Comparison of ENCODE assay signal across 28 cellular contexts in genomic region chr1:197096137-197096536, GRCh38. TPM values are rescaled to one million over a fixed set of nuclear protein-coding genes. Genes with fewer than 3 reads are reported as not detected.
A peak's percentile ranks its signal among the peaks of the same experiment; 100 is the strongest.
DNase-seq lines count a peak whose midpoint lies in the region; ATAC-seq lines count a peak whose summit lies in the region.
"Had no signal": no experiment of that assay in that cellular context is flagged by ENCODE, and none has a peak within 500 bp of the region (broad histone marks: within the 10 kb centered on the region; RNA-seq: fewer than 3 reads in every experiment).

No MANE protein-coding gene starts in this region.

- no peaks in the 10 kb centered on the region for H3K4me1 Mint-ChIP-seq in activated T-helper 17 cell treated with anti-CD3 and anti-CD28 coated beads, Interleukin-2, amount 50 U/mL, for 72 hours
- peaks cover 2% of the 10 kb centered on the region for H3K4me1 Mint-ChIP-seq in stimulated activated effector memory CD8-positive, alpha-beta T cell treated with anti-CD3 and anti-CD28 coated beads, Interleukin-12 subunit alpha, Interleukin-12 subunit beta, amount 100 ng/mL, for 72 hours
- H3K4me1 Mint-ChIP-seq in activated naive CD4-positive, alpha-beta T cell treated with anti-CD3 and anti-CD28 coated beads, Interleukin-2, amount 10 ng/mL, durations not matched to agents 7 days and 5 days, result peaks cover 5% of the 10 kb centered on the region

- H3K9me3 Mint-ChIP-seq in activated T-helper 17 cell treated with anti-CD3 and anti-CD28 coated beads, Interleukin-2, amount 50 U/mL, for 72 hours, result no peaks in the 10 kb centered on the region
- H3K9me3 Mint-ChIP-seq in stimulated activated effector memory CD8-positive, alpha-beta T cell treated with anti-CD3 and anti-CD28 coated beads, Interleukin-12 subunit alpha, Interleukin-12 subunit beta, amount 100 ng/mL, for 72 hours, result no peaks in the 10 kb centered on the region
- no peaks in the 10 kb centered on the region for H3K9me3 Mint-ChIP-seq in activated naive CD4-positive, alpha-beta T cell treated with anti-CD3 and anti-CD28 coated beads, Interleukin-2, amount 10 ng/mL, durations not matched to agents 7 days and 5 days
- H3K9me3 Mint-ChIP-seq: activated T-cell treated with anti-CD3 and anti-CD28 coated beads, Interleukin-2, amount 50 U/mL, for 4 hours; IgD-negative memory B cell; natural killer cell had no signal

- no peak overlapping the region for H3K27ac Mint-ChIP-seq in activated T-helper 17 cell treated with anti-CD3 and anti-CD28 coated beads, Interleukin-2, amount 50 U/mL, for 72 hours
- H3K27ac Mint-ChIP-seq in stimulated activated effector memory CD8-positive, alpha-beta T cell treated with anti-CD3 and anti-CD28 coated beads, Interleukin-12 subunit alpha, Interleukin-12 subunit beta, amount 100 ng/mL, for 72 hours, result no peak overlapping the region
- H3K27ac Mint-ChIP-seq in activated naive CD4-positive, alpha-beta T cell treated with anti-CD3 and anti-CD28 coated beads, Interleukin-2, amount 10 ng/mL, durations not matched to agents 7 days and 5 days, result no peak overlapping the region
- H3K27ac Mint-ChIP-seq: IgD-negative memory B cell; natural killer cell; T-helper 2 cell treated with Interferon-gamma antibody and Interleukin-4, amounts not matched to agents 5 μg/mL and 100 μg/mL, for 36 hours had no signal

- no peak for DNase-seq in activated CD4-positive, CD25-positive, alpha-beta regulatory T cell treated with anti-CD3 and anti-CD28 coated beads, Interleukin-2, amount 50 U/mL, for 72 hours
- DNase-seq in stimulated activated effector memory CD8-positive, alpha-beta T cell treated with anti-CD3 and anti-CD28 coated beads, Interleukin-12 subunit alpha, Interleukin-12 subunit beta, amount 100 ng/mL, for 72 hours (ENCODE audit: low spot score in 2 of 2), result no peak
- no peak for DNase-seq in activated naive CD4-positive, alpha-beta T cell treated with anti-CD3 and anti-CD28 coated beads, Interleukin-2, amount 10 ng/mL, durations not matched to agents 7 days and 5 days
- no peak for DNase-seq in NCI-H2107 (lab: John Stamatoyannopoulos, UW)
- no peak for DNase-seq in NOMO-1 treated with dmso at 0.1 percent for 144 hours (lab: John Stamatoyannopoulos, UW; ENCODE audit: unreplicated experiment)
- DNase-seq: activated CD8-positive, alpha-beta memory T cell treated with anti-CD3 and anti-CD28 coated beads for 24 hours; activated naive CD4-positive, alpha-beta T cell treated with anti-CD3 and anti-CD28 coated beads, Interleukin-2, amount 50 U/mL, for 16 hours; activated T-cell treated with anti-CD3 and anti-CD28 coated beads, Interleukin-2, amount 50 U/mL, for 4 hours; aorta; C1 segment of cervical spinal cord; effector CD8-positive, alpha-beta T cell; MM.1S; natural killer cell; NCI-H1694; NCI-H226; ovary; sigmoid colon had no signal

- peaks cover 7% of the 10 kb centered on the region for H3K36me3 Mint-ChIP-seq in activated T-helper 17 cell treated with anti-CD3 and anti-CD28 coated beads, Interleukin-2, amount 50 U/mL, for 72 hours (ENCODE audit: low read depth)
- peaks cover 5% of the 10 kb centered on the region for H3K36me3 Mint-ChIP-seq in stimulated activated effector memory CD8-positive, alpha-beta T cell treated with anti-CD3 and anti-CD28 coated beads, Interleukin-12 subunit alpha, Interleukin-12 subunit beta, amount 100 ng/mL, for 72 hours
- peaks cover 50% of the 10 kb centered on the region for H3K36me3 Mint-ChIP-seq in activated naive CD4-positive, alpha-beta T cell treated with anti-CD3 and anti-CD28 coated beads, Interleukin-2, amount 10 ng/mL, durations not matched to agents 7 days and 5 days
- H3K36me3 Mint-ChIP-seq: IgD-negative memory B cell, natural killer cell had no signal

- H3K27me3 Mint-ChIP-seq in activated T-helper 17 cell treated with anti-CD3 and anti-CD28 coated beads, Interleukin-2, amount 50 U/mL, for 72 hours, result no peaks in the 10 kb centered on the region
- no peaks in the 10 kb centered on the region for H3K27me3 Mint-ChIP-seq in activated naive CD4-positive, alpha-beta T cell treated with anti-CD3 and anti-CD28 coated beads, Interleukin-2, amount 10 ng/mL, durations not matched to agents 7 days and 5 days
- H3K27me3 Mint-ChIP-seq: IgD-negative memory B cell had no signal

- CTCF ChIA-PET in activated naive CD4-positive, alpha-beta T cell treated with anti-CD3 and anti-CD28 coated beads, Interleukin-2, amount 10 ng/mL, durations not matched to agents 7 days and 5 days (lab: Charles Lee), result no interaction called here

- peak; percentile 66 to 86 for ATAC-seq in activated CD4-positive, CD25-positive, alpha-beta regulatory T cell treated with anti-CD3 and anti-CD28 coated beads, Interleukin-2, amount 50 U/mL, for 24 hours
- ATAC-seq in HG02870 (IDR thresholded peaks at IDR 0.05; ENCODE audit: unreplicated experiment), result peak; percentile 37
- peak; percentile 42 for ATAC-seq in activated T-helper 17 cell treated with anti-CD3 and anti-CD28 coated beads, Interleukin-2, amount 50 U/mL, for 72 hours (replicated peaks)
- ATAC-seq in stimulated activated effector memory CD8-positive, alpha-beta T cell treated with anti-CD3 and anti-CD28 coated beads, Interleukin-12 subunit alpha, Interleukin-12 subunit beta, amount 100 ng/mL, for 72 hours, result peak; percentile 67
- ATAC-seq: activated T-cell treated with anti-CD3 and anti-CD28 coated beads, Interleukin-2, amount 50 U/mL, for 4 hours; natural killer cell had no signal

- H3K4me3 Mint-ChIP-seq in activated T-helper 17 cell treated with anti-CD3 and anti-CD28 coated beads, Interleukin-2, amount 50 U/mL, for 72 hours, result no peak overlapping the region
- H3K4me3 Mint-ChIP-seq in stimulated activated effector memory CD8-positive, alpha-beta T cell treated with anti-CD3 and anti-CD28 coated beads, Interleukin-12 subunit alpha, Interleukin-12 subunit beta, amount 100 ng/mL, for 72 hours, result no peak overlapping the region
- H3K4me3 Mint-ChIP-seq in activated naive CD4-positive, alpha-beta T cell treated with anti-CD3 and anti-CD28 coated beads, Interleukin-2, amount 10 ng/mL, durations not matched to agents 7 days and 5 days, result no peak overlapping the region
- H3K4me3 Mint-ChIP-seq: activated T-cell treated with anti-CD3 and anti-CD28 coated beads, Interleukin-2, amount 50 U/mL, for 4 hours; IgD-negative memory B cell; natural killer cell; T-helper 2 cell treated with Interferon-gamma antibody and Interleukin-4, amounts not matched to agents 5 μg/mL and 100 μg/mL, for 36 hours had no signal

RNA-seq across cellular contexts. Expression of gene F13B, which starts 29.1 kb away (rescaled TPM):
- under 1 TPM in 1 of 2 donors, not detected in 1; 0.13 TPM for total RNA-seq in activated T-helper 17 cell treated with anti-CD3 and anti-CD28 coated beads, Interleukin-2, amount 50 U/mL, for 72 hours
- total RNA-seq: activated T-cell treated with anti-CD3 and anti-CD28 coated beads, Interleukin-2, amount 50 U/mL, for 4 hours; aorta; cerebellum; fibroblast of lung; glomerular endothelial cell; H4; mesenteric fat pad; natural killer cell; ovary; sigmoid colon; temporal lobe had no signal

RNA-seq across cellular contexts. Expression of gene ASPM, which starts 50.3 kb away (rescaled TPM):
- 10 to 100 TPM; 59.0 to 61.5 TPM for total RNA-seq in activated T-helper 17 cell treated with anti-CD3 and anti-CD28 coated beads, Interleukin-2, amount 50 U/mL, for 72 hours
